In genomic region chr2:201872576-201872975, GRCh38 we compare ENCODE assay signal across 11 cellular contexts.
"Had no signal": no experiment of that assay in that cellular context is flagged by ENCODE, and none has a peak within 500 bp of the region (broad histone marks: within the 10 kb centered on the region; RNA-seq: fewer than 3 reads in every experiment).

No MANE protein-coding gene starts in this region.

- H3K4me3 Mint-ChIP-seq: naive thymus-derived CD4-positive, alpha-beta T cell; T-helper 1 cell treated with Interleukin-12 subunit alpha and Interleukin-12 subunit beta and Interleukin-4 antibody, amounts not matched to agents 30 μg/mL and 1 μg/mL, for 36 hours had no signal

- H3K36me3 ChIP-seq: gastrocnemius medialis, stomach, thyroid gland had no signal

- H3K4me1 Mint-ChIP-seq: naive thymus-derived CD4-positive, alpha-beta T cell had no signal

- H3K36me3 Mint-ChIP-seq: naive thymus-derived CD4-positive, alpha-beta T cell had no signal

- H3K9me3 ChIP-seq: gastrocnemius medialis, stomach, thyroid gland had no signal

- H3K9me3 Mint-ChIP-seq: T-helper 1 cell treated with Interleukin-12 subunit alpha and Interleukin-12 subunit beta and Interleukin-4 antibody, amounts not matched to agents 30 μg/mL and 1 μg/mL, for 36 hours had no signal

- H3K27ac ChIP-seq: gastrocnemius medialis, stomach, thyroid gland had no signal

- ATAC-seq: gastrocnemius medialis; naive thymus-derived CD4-positive, alpha-beta T cell had no signal

- H3K27me3 ChIP-seq: gastrocnemius medialis, thyroid gland had no signal

- DNase-seq: activated CD4-positive, CD25-positive, alpha-beta regulatory T cell; activated naive CD4-positive, alpha-beta T cell treated with anti-CD3 and anti-CD28 coated beads, Interleukin-2, amount 50 U/mL, for 16 hours; effector CD4-positive, alpha-beta T cell; gastrocnemius medialis; kidney; naive thymus-derived CD4-positive, alpha-beta T cell; stimulated activated CD4-positive, alpha-beta T cell treated with anti-CD3 and anti-CD28 coated beads, Interleukin-15, amount 100 ng/mL, for 24 hours; stimulated activated CD4-positive, alpha-beta T cell treated with anti-CD3 and anti-CD28 coated beads, Interleukin-4, amount 100 ng/mL, for 4 hours; stomach; thyroid gland had no signal

- H3K27ac Mint-ChIP-seq: naive thymus-derived CD4-positive, alpha-beta T cell; T-helper 1 cell treated with Interleukin-12 subunit alpha and Interleukin-12 subunit beta and Interleukin-4 antibody, amounts not matched to agents 30 μg/mL and 1 μg/mL, for 36 hours had no signal

- H3K4me3 ChIP-seq: gastrocnemius medialis, stomach, thyroid gland had no signal

- H3K4me1 ChIP-seq: stomach, thyroid gland had no signal
